In the genomic region with DNA sequence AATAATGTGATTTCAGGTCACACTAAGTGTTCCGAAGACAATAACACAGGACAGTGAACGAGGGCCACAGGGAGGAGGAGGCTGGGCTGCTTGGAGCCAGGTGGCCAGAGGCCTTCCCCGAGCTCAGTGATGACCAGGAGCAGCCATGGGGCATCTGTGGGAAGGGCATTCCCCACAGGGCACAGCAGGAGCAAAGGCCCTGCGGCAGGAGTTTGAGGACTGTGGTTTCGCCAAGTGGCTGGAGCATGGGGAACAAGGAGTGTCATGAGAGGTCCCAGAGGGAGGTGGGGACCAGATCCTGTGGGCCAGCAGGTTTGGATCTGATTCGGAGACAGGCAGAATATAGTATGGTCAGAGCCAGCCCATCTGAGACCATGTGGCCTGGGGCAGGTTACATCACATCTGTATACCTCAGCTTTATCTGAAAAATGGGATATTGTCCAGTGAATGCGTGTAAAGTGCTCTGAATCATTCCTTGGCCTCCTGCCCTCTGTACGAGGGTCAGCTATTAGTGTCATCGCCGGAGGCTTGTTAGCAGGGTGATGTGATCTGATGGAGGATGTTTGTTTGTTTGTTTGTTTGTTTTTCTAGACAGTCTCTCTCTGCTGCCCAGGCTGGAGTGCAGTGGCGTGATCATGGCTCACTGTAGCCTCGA, we compare ENCODE assay signal across 26 cellular contexts.
DNase-seq lines count a peak whose midpoint lies in the region; ATAC-seq, FAIRE-seq and TF ChIP-seq lines count a peak whose summit lies in the region.
"Had no signal": no experiment of that assay in that cellular context is flagged by ENCODE, and none has a peak within 500 bp of the region (broad histone marks: within the 10 kb centered on the region; RNA-seq: fewer than 3 reads in every experiment).

No MANE protein-coding gene starts in this region.

- H3K9me3 Mint-ChIP-seq in astrocyte (ENCODE audit: unreplicated experiment), result no peaks in the 10 kb centered on the region
- H3K9me3 Mint-ChIP-seq: activated naive CD4-positive, alpha-beta T cell treated with anti-CD3 and anti-CD28 coated beads, Interleukin-2, amount 10 ng/mL, durations not matched to agents 7 days and 5 days; CD4-positive, alpha-beta T cell; T-helper 1 cell treated with Interleukin-12 subunit alpha and Interleukin-12 subunit beta and Interleukin-4 antibody, amounts not matched to agents 30 μg/mL and 1 μg/mL, for 36 hours had no signal

- peaks cover 20% of the 10 kb centered on the region for H3K4me1 ChIP-seq in astrocyte (ENCODE audit: insufficient read depth, low read length)

- no peaks in the 10 kb centered on the region for H3K79me2 ChIP-seq in astrocyte (ENCODE audit: insufficient read depth, low read length)

- H3K27ac Mint-ChIP-seq in astrocyte (ENCODE audit: unreplicated experiment), result no peak overlapping the region
- H3K27ac Mint-ChIP-seq: activated naive CD4-positive, alpha-beta T cell treated with anti-CD3 and anti-CD28 coated beads, Interleukin-2, amount 10 ng/mL, durations not matched to agents 7 days and 5 days; CD4-positive, alpha-beta T cell; endodermal cell; T-helper 1 cell treated with Interleukin-12 subunit alpha and Interleukin-12 subunit beta and Interleukin-4 antibody, amounts not matched to agents 30 μg/mL and 1 μg/mL, for 36 hours had no signal

- H3K27me3 Mint-ChIP-seq in astrocyte (ENCODE audit: low read depth, unreplicated experiment), result no peaks in the 10 kb centered on the region
- H3K27me3 Mint-ChIP-seq: activated naive CD4-positive, alpha-beta T cell treated with anti-CD3 and anti-CD28 coated beads, Interleukin-2, amount 10 ng/mL, durations not matched to agents 7 days and 5 days; CD4-positive, alpha-beta T cell had no signal

- H3K36me3 ChIP-seq in astrocyte (ENCODE audit: insufficient read depth, low read length), result no peaks in the 10 kb centered on the region

- H4K20me1 ChIP-seq in astrocyte (ENCODE audit: insufficient read depth, low read length), result no peaks in the 10 kb centered on the region

- no peak overlapping the region for H3K4me2 ChIP-seq in astrocyte (ENCODE audit: low read length)

- no peak overlapping the region for H3K27ac ChIP-seq in astrocyte (ENCODE audit: low read depth, low read length)
- H3K27ac ChIP-seq: ascending aorta, neutrophil had no signal

- TF ChIP-seq CTCF in astrocyte (IDR thresholded peaks at IDR 0.05; ENCODE audit: insufficient read depth, low read depth, low read length) (no peak), fibroblast of villous mesenchyme (IDR thresholded peaks at IDR 0.05; ENCODE audit: insufficient read depth, low read depth, low read length) (no peak)

- peaks cover 24% of the 10 kb centered on the region for H3K4me1 Mint-ChIP-seq in astrocyte (ENCODE audit: low read depth, unreplicated experiment)
- H3K4me1 Mint-ChIP-seq: endodermal cell had no signal

- no peak overlapping the region for H3K4me3 Mint-ChIP-seq in astrocyte (ENCODE audit: unreplicated experiment)
- H3K4me3 Mint-ChIP-seq: activated naive CD4-positive, alpha-beta T cell treated with anti-CD3 and anti-CD28 coated beads, Interleukin-2, amount 10 ng/mL, durations not matched to agents 7 days and 5 days; CD4-positive, alpha-beta T cell; endodermal cell; T-helper 1 cell treated with Interleukin-12 subunit alpha and Interleukin-12 subunit beta and Interleukin-4 antibody, amounts not matched to agents 30 μg/mL and 1 μg/mL, for 36 hours had no signal

- no peak overlapping the region for H2AFZ ChIP-seq in astrocyte (ENCODE audit: low read depth, low read length)

- H3K9ac ChIP-seq in astrocyte (ENCODE audit: low read length), result no peak overlapping the region

- H3K4me3 ChIP-seq in astrocyte (ENCODE audit: insufficient read depth, low read depth, low read length), result no peak overlapping the region
- no peak overlapping the region for H3K4me3 ChIP-seq in fibroblast of villous mesenchyme (ENCODE audit: low read depth, low read length)
- H3K4me3 ChIP-seq: ascending aorta, lung had no signal

- no peaks in the 10 kb centered on the region for H3K27me3 ChIP-seq in astrocyte (ENCODE audit: insufficient read depth, low read length)
- H3K27me3 ChIP-seq: ascending aorta, neutrophil had no signal

- ATAC-seq in HG03135 (IDR thresholded peaks at IDR 0.05; ENCODE audit: unreplicated experiment) (no peak), HG02973 (IDR thresholded peaks at IDR 0.05; ENCODE audit: unreplicated experiment) (no peak)

- no peaks in the 10 kb centered on the region for H3K9me3 ChIP-seq in astrocyte (ENCODE audit: insufficient read depth, low read depth, low read length)
- H3K9me3 ChIP-seq: ascending aorta, neutrophil had no signal

- H3K36me3 Mint-ChIP-seq in astrocyte (ENCODE audit: low read depth, unreplicated experiment), result peaks cover 45% of the 10 kb centered on the region
- H3K36me3 Mint-ChIP-seq: activated naive CD4-positive, alpha-beta T cell treated with anti-CD3 and anti-CD28 coated beads, Interleukin-2, amount 10 ng/mL, durations not matched to agents 7 days and 5 days had no signal

- DNase-seq in EH (ENCODE audit: low read depth) (peak; percentile 51), M059J (ENCODE audit: low read depth) (peak; percentile 96), astrocyte (ENCODE audit: low read depth) (peak; percentile 65), fibroblast of villous mesenchyme (ENCODE audit: low read depth) (peak; percentile 49), hippocampal formation (lab: John Stamatoyannopoulos, UW) (no peak)
- no peak for DNase-seq in activated CD4-positive, alpha-beta T cell treated with anti-CD3 and anti-CD28 coated beads for 4 hours
- DNase-seq: activated CD4-positive, alpha-beta T cell treated with anti-CD3 and anti-CD28 coated beads, Interleukin-2, amount 50 U/mL, for 4 hours; activated naive CD4-positive, alpha-beta T cell treated with anti-CD3 and anti-CD28 coated beads, Interleukin-2, amount 10 ng/mL, durations not matched to agents 7 days and 5 days; CD4-positive, alpha-beta T cell; DMS 273 treated with DMSO at 0.1 percent for 48 hours; endodermal cell; foreskin melanocyte; hypothalamus; NCI-H1417; NCI-H526 treated with DMSO at 0.1 percent for 48 hours; SIG-M5; stimulated activated CD4-positive, alpha-beta T cell treated with anti-CD3 and anti-CD28 coated beads, Interleukin-2, amount 100 ng/mL, for 24 hours; stimulated activated naive CD4-positive, alpha-beta T cell had no signal

- no peak for FAIRE-seq in astrocyte (lab: Jason Lieb, UNC)
- FAIRE-seq: colon, GM12891 had no signal

Comparison
In these comparisons a context has a peak if more than half of its experiments do, and no peak if none do; other contexts are left out.
1. DNase-seq: peak in EH (single experiment), M059J (single experiment), astrocyte (single experiment) and fibroblast of villous mesenchyme (single experiment); none in hippocampal formation (0 of 2) and activated CD4-positive, alpha-beta T cell treated with anti-CD3 and anti-CD28 coated beads for 4 hours (0 of 2).